ENCODE assay signal across 9 cellular contexts in genomic region chr1:70528591-70529333, GRCh38.
DNase-seq lines count a peak whose midpoint lies in the region; ATAC-seq, FAIRE-seq and TF ChIP-seq lines count a peak whose summit lies in the region.
"Had no signal": no experiment of that assay in that cellular context is flagged by ENCODE, and none has a peak within 500 bp of the region (broad histone marks: within the 10 kb centered on the region; RNA-seq: fewer than 3 reads in every experiment).

No MANE protein-coding gene starts in this region.

- TF ChIP-seq CTCF in GM06990 (IDR thresholded peaks at IDR 0.05; ENCODE audit: insufficient read depth, low read length, poor library complexity, severe bottlenecking) (peak; percentile 67), brain microvascular endothelial cell (IDR thresholded peaks at IDR 0.05; ENCODE audit: low read depth, low read length, missing control alignments) (peak; percentile 85), HepG2 (CRISPR knock-in tag; IDR thresholded peaks at IDR 0.05) (peak; percentile 76)

- DNase-seq in AG08395 (ENCODE audit: low spot score): peak; percentile 61
- DNase-seq in GM06990 (ENCODE audit: extremely low read depth, insufficient read length): no peak
- DNase-seq in NCI-H345 (lab: John Stamatoyannopoulos, UW): peak; percentile 35
- peak; percentile 37 for DNase-seq in brain microvascular endothelial cell
- DNase-seq in HepG2 (ENCODE audit: low spot score): peak; percentile 13

- 25% methylated on average over 12 of the region's 12 CpGs for WGBS in HepG2 (ENCODE audit: low lambda C conversion rate)

- no peaks in the 10 kb centered on the region for H3K79me2 ChIP-seq in HepG2 (ENCODE audit: insufficient read depth, low read length)

- no peak for TF ChIP-seq RAD21 in HepG2 (CRISPR knock-in tag; IDR thresholded peaks at IDR 0.05)

- no TSS peak for BruUV-seq in HepG2 (replicated peaks; lab: Mats Ljungman, UMichigan)

- no peak overlapping the region for H3K27ac ChIP-seq in brain microvascular endothelial cell
- no peak overlapping the region for H3K27ac ChIP-seq in HepG2 (ENCODE audit: extremely low read length, insufficient read depth, low read length)

- CTCF ChIA-PET in HepG2 (lab: Yijun Ruan, JAX; ENCODE audit: low intra/inter-chr PET ratio, low total read pairs): interaction anchor here (1.3 kb wide), 1 partner anchor 522 kb away, joined by 7 read pairs; no protein-coding TSS in a partner anchor

- no peak overlapping the region for H3K4me2 ChIP-seq in HepG2 (ENCODE audit: low read depth, low read length)

- ATAC-seq in HG02642 (IDR thresholded peaks at IDR 0.05; ENCODE audit: poor library complexity, unreplicated experiment) (peak; percentile 54), HepG2 (peak; percentile 97), GM21528 (IDR thresholded peaks at IDR 0.05; ENCODE audit: low FRiP score, unreplicated experiment) (no peak), HG03045 (IDR thresholded peaks at IDR 0.05; ENCODE audit: unreplicated experiment) (no peak)

- no peak overlapping the region for H3K9ac ChIP-seq in HepG2 (ENCODE audit: insufficient read depth, low read depth, low read length)

- H3K36me3 ChIP-seq in GM06990 (ENCODE audit: control insufficient read depth, insufficient read depth, low read length): no peaks in the 10 kb centered on the region
- H3K36me3 ChIP-seq in brain microvascular endothelial cell (replicated peaks): no peaks in the 10 kb centered on the region
- H3K36me3 ChIP-seq in HepG2 (replicated peaks in 1 of 2; ENCODE audit: control insufficient read depth in 1 of 2, insufficient read depth in 2 of 2, low read length in 2 of 2): no peaks in the 10 kb centered on the region

- intact Hi-C loops in HepG2 (cut with micrococcal nuclease; ENCODE audit: unreplicated experiment): loop anchor here (1.0 kb wide), 1 partner anchor 522 kb away; no protein-coding TSS in a partner anchor

- FAIRE-seq in HepG2 (lab: Jason Lieb, UNC): peak; percentile 76
- FAIRE-seq: islet of Langerhans had no signal

- H2AFZ ChIP-seq in HepG2 (ENCODE audit: low read length): no peak overlapping the region

- H4K20me1 ChIP-seq in HepG2 (ENCODE audit: insufficient read depth, low read length): no peaks in the 10 kb centered on the region

- POLR2A ChIA-PET in HepG2 (lab: Yijun Ruan, JAX): no interaction called here

- no peak overlapping the region for H3K4me3 ChIP-seq in GM06990 (replicated peaks; ENCODE audit: low read depth, low read length)
- H3K4me3 ChIP-seq in brain microvascular endothelial cell (ENCODE audit: low read depth, low read length): no peak overlapping the region
- no peak overlapping the region for H3K4me3 ChIP-seq in HepG2 (replicated peaks in 1 of 3; ENCODE audit: insufficient read depth in 1 of 3, low read depth in 2 of 3, low read length in 3 of 3)

- H3K4me1 ChIP-seq in HepG2 (ENCODE audit: insufficient read depth, low read length): no peaks in the 10 kb centered on the region

- no peaks in the 10 kb centered on the region for H3K9me3 ChIP-seq in HepG2 (ENCODE audit: low read length)

- in situ Hi-C loops in brain microvascular endothelial cell (cut with HindIII; ENCODE audit: low pct_ligation_motif_present, low sequenced_read_pairs): no loop called here
- in situ Hi-C loops in HepG2 (cut with HindIII; ENCODE audit: extremely low pct_ligation_motif_present, low pct_unique_long_range_greater_than_20kb): loop anchor here (5.0 kb wide), 1 partner anchor 519 kb away; the partner anchor contains the start of gene PTGER3

- H3K27me3 ChIP-seq in GM06990 (replicated peaks; ENCODE audit: control insufficient read depth, insufficient read depth, low read length) (no peaks in the 10 kb centered on the region), brain microvascular endothelial cell (replicated peaks) (no peaks in the 10 kb centered on the region), HepG2 (ENCODE audit: control insufficient read depth in 1 of 2, insufficient read depth in 2 of 2, low read length in 2 of 2) (no peaks in the 10 kb centered on the region; a peak in 1 of 5 replicates)

- no peak for TF ChIP-seq POLR2A in HepG2 (IDR thresholded peaks at IDR 0.05; ENCODE audit: insufficient read depth in 1 of 2, low read depth in 2 of 2, low read length in 2 of 2)

- TF ChIP-seq EP300 in HepG2 (IDR thresholded peaks at IDR 0.05; ENCODE audit: low read depth in 2 of 2, low read length in 2 of 2) (no peak), HepG2 (CRISPR knock-in tag; IDR thresholded peaks at IDR 0.05; ENCODE audit: borderline replicate concordance) (no peak)

TF ChIP-seq in HepG2, 621 proteins besides CTCF, POLR2A, EP300 and RAD21:
- TF ChIP-seq SOX6 (IDR thresholded peaks at IDR 0.05): no peak
- TF ChIP-seq SOX6 (CRISPR knock-in tag; IDR thresholded peaks at IDR 0.05): 0 out of 2 replicates have a peak, but pooled peaks have one; percentile 10
- peak; percentile 52; the same call in 1 of the 2 replicates for TF ChIP-seq SMC3 (IDR thresholded peaks at IDR 0.05; ENCODE audit: low read length)
- peak; percentile 55 for TF ChIP-seq STAG1 (CRISPR knock-in tag; IDR thresholded peaks at IDR 0.05)
- TF ChIP-seq HNF1B (CRISPR knock-in tag; IDR thresholded peaks at IDR 0.05): no peak

Comparison
In these comparisons a context has a peak if more than half of its experiments do, and no peak if none do; other contexts are left out.
1. ATAC-seq: peak in HG02642 (single experiment) and HepG2 (single experiment); none in GM21528 (single experiment) and HG03045 (single experiment).
2. Peak in every context shown above with its lines, with median percentiles within 50 percentile points of each other: CTCF ChIP-seq.